ENCODE assay signal across 37 cellular contexts in the genomic region with DNA sequence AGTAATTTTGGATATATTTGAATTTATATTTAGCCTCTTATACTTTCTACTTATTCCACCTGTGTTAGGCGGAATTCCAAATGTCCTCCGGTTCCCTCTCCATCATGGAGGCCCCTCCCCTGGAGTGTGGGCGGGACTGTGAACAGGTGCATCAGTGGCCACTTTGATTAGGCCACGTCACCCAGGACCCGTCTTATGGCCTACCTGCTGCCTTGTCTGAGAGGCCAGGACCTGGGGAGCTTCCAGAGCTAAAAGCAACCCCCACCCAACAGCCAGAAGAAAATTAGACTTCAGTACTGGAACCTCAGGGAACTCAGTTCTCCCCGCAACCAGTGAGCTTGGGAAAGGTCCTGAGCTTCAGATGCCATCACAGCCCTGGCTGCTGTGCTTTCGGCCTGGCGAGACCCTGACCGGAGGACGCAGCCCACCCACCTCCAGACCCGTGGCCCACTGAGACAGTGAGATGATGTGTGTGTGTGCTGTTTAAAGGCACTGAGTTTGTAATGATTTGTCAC.
"Had no signal": no experiment of that assay in that cellular context is flagged by ENCODE, and none has a peak within 500 bp of the region (broad histone marks: within the 10 kb centered on the region; RNA-seq: fewer than 3 reads in every experiment).

No MANE protein-coding gene starts in this region.

- ATAC-seq: activated CD8-positive, alpha-beta memory T cell treated with anti-CD3 and anti-CD28 coated beads, Interleukin-2, amount 10 ng/mL, durations not matched to agents 7 days and 5 days; activated CD8-positive, alpha-beta T cell treated with anti-CD3 and anti-CD28 coated beads for 36 hours; activated naive CD4-positive, alpha-beta T cell treated with anti-CD3 and anti-CD28 coated beads, Interleukin-2, amount 50 U/mL, for 72 hours; activated T-cell treated with anti-CD3 and anti-CD28 coated beads, Interleukin-2, amount 50 U/mL, for 4 hours; activated T-cell treated with anti-CD3 and anti-CD28 coated beads, Interleukin-2, amount 50 U/mL, for 72 hours; activated T-helper 17 cell treated with anti-CD3 and anti-CD28 coated beads, Interleukin-2, amount 50 U/mL, for 72 hours; body of pancreas had no signal

- H3K9me3 ChIP-seq: adrenal gland, body of pancreas had no signal

- H3K4me3 ChIP-seq: adrenal gland, body of pancreas, breast epithelium had no signal

- H3K27me3 Mint-ChIP-seq: activated CD4-positive, alpha-beta T cell treated with anti-CD3 and anti-CD28 coated beads, Interleukin-2, amount 10 ng/mL, durations not matched to agents 24 days and 14 days; activated CD8-positive, alpha-beta memory T cell treated with anti-CD3 and anti-CD28 coated beads, Interleukin-2, amount 10 ng/mL, durations not matched to agents 7 days and 5 days had no signal

- H3K36me3 ChIP-seq: adrenal gland, brain microvascular endothelial cell, breast epithelium had no signal

- H3K27me3 ChIP-seq: adrenal gland, body of pancreas, brain microvascular endothelial cell had no signal

- H3K36me3 Mint-ChIP-seq: activated CD4-positive, alpha-beta memory T cell treated with anti-CD3 and anti-CD28 coated beads for 36 hours; activated CD8-positive, alpha-beta memory T cell treated with anti-CD3 and anti-CD28 coated beads, Interleukin-2, amount 10 ng/mL, durations not matched to agents 7 days and 5 days; activated naive CD4-positive, alpha-beta T cell treated with anti-CD3 and anti-CD28 coated beads, Interleukin-2, amount 50 U/mL, for 72 hours; activated naive CD8-positive, alpha-beta T cell treated with anti-CD3 and anti-CD28 coated beads for 36 hours had no signal

- H3K27ac Mint-ChIP-seq: activated B cell treated with CpG ODN at 0.5 μM for 24 hours; activated CD4-positive, alpha-beta memory T cell treated with anti-CD3 and anti-CD28 coated beads for 36 hours; activated CD4-positive, alpha-beta T cell treated with anti-CD3 and anti-CD28 coated beads, Interleukin-2, amount 10 ng/mL, durations not matched to agents 24 days and 14 days; activated CD8-positive, alpha-beta memory T cell treated with anti-CD3 and anti-CD28 coated beads, Interleukin-2, amount 10 ng/mL, durations not matched to agents 7 days and 5 days; activated CD8-positive, alpha-beta T cell treated with anti-CD3 and anti-CD28 coated beads for 36 hours; activated naive CD4-positive, alpha-beta T cell treated with anti-CD3 and anti-CD28 coated beads for 36 hours; activated naive CD4-positive, alpha-beta T cell treated with anti-CD3 and anti-CD28 coated beads, Interleukin-2, amount 50 U/mL, for 72 hours; activated naive CD8-positive, alpha-beta T cell treated with anti-CD3 and anti-CD28 coated beads for 36 hours; activated T-cell treated with anti-CD3 and anti-CD28 coated beads, Interleukin-2, amount 50 U/mL, for 72 hours; activated T-helper 1 cell treated with anti-CD3 and anti-CD28 coated beads, Interleukin-12 subunit alpha, Interleukin-12 subunit beta, Interleukin-2, Interleukin-4 antibody, amounts not matched to agents 30 ng/mL and 10 ng/mL and 1 ng/mL, durations not matched to agents 14 hours and 24 hours and 36 hours; activated T-helper 17 cell treated with anti-CD3 and anti-CD28 coated beads, Interleukin-2, amount 50 U/mL, for 72 hours; T-helper 1 cell treated with Interleukin-12 subunit alpha and Interleukin-12 subunit beta and Interleukin-4 antibody, amounts not matched to agents 30 μg/mL and 1 μg/mL, for 36 hours; T-helper 2 cell treated with Interferon-gamma antibody and Interleukin-4, amounts not matched to agents 5 μg/mL and 100 μg/mL, for 36 hours had no signal

- DNase-seq: activated B cell treated with CpG ODN at 0.5 μM for 24 hours; activated CD4-positive, alpha-beta memory T cell treated with anti-CD3 and anti-CD28 coated beads for 36 hours; activated CD4-positive, alpha-beta T cell treated with anti-CD3 and anti-CD28 coated beads for 4 hours; activated CD4-positive, alpha-beta T cell treated with anti-CD3 and anti-CD28 coated beads, Interleukin-2, amount 10 ng/mL, durations not matched to agents 24 days and 14 days; activated CD4-positive, alpha-beta T cell treated with anti-CD3 and anti-CD28 coated beads, Interleukin-2, amount 50 U/mL, for 1 hour; activated CD4-positive, alpha-beta T cell treated with anti-CD3 and anti-CD28 coated beads, Interleukin-2, amount 50 U/mL, for 4 hours; activated CD4-positive, CD25-positive, alpha-beta regulatory T cell treated with anti-CD3 and anti-CD28 coated beads, Interleukin-2, amount 50 U/mL, for 72 hours; activated CD8-positive, alpha-beta memory T cell treated with anti-CD3 and anti-CD28 coated beads, Interleukin-2, amount 10 ng/mL, durations not matched to agents 7 days and 5 days; activated CD8-positive, alpha-beta T cell treated with anti-CD3 and anti-CD28 coated beads for 36 hours; activated effector memory CD4-positive, alpha-beta T cell treated with anti-CD3 and anti-CD28 coated beads, Interleukin-2, amount 50 U/mL, for 16 hours; activated gamma-delta T cell treated with Interleukin-2 at 50 U/mL for 16 hours; activated naive CD4-positive, alpha-beta T cell; activated naive CD4-positive, alpha-beta T cell treated with anti-CD3 and anti-CD28 coated beads for 36 hours; activated naive CD4-positive, alpha-beta T cell treated with anti-CD3 and anti-CD28 coated beads, Interleukin-2, amount 50 U/mL, for 16 hours; activated naive CD8-positive, alpha-beta T cell treated with anti-CD3 and anti-CD28 coated beads for 36 hours; activated T-cell treated with anti-CD3 and anti-CD28 coated beads for 4 hours; activated T-cell treated with anti-CD3 and anti-CD28 coated beads, Interleukin-2, amount 50 U/mL, for 1 hour; activated T-cell treated with anti-CD3 and anti-CD28 coated beads, Interleukin-2, amount 50 U/mL, for 4 hours; activated T-cell treated with anti-CD3 and anti-CD28 coated beads, Interleukin-2, amount 50 U/mL, for 72 hours; adrenal gland; amniotic stem cell; aorta; body of pancreas; brain microvascular endothelial cell; caudate nucleus; SW 1271; T-helper 1 cell; T-helper 2 cell; T-helper 9 cell had no signal

- H3K27ac ChIP-seq: adrenal gland, body of pancreas, brain microvascular endothelial cell, breast epithelium, VCaP had no signal

- H3K4me1 Mint-ChIP-seq: activated B cell treated with CpG ODN at 0.5 μM for 24 hours; activated CD4-positive, alpha-beta T cell treated with anti-CD3 and anti-CD28 coated beads, Interleukin-2, amount 10 ng/mL, durations not matched to agents 24 days and 14 days; activated CD8-positive, alpha-beta memory T cell treated with anti-CD3 and anti-CD28 coated beads, Interleukin-2, amount 10 ng/mL, durations not matched to agents 7 days and 5 days; activated naive CD8-positive, alpha-beta T cell treated with anti-CD3 and anti-CD28 coated beads for 36 hours; activated T-helper 17 cell treated with anti-CD3 and anti-CD28 coated beads, Interleukin-2, amount 50 U/mL, for 72 hours; central memory CD8-positive, alpha-beta T cell had no signal

- H3K9me3 Mint-ChIP-seq: activated CD4-positive, alpha-beta T cell treated with anti-CD3 and anti-CD28 coated beads, Interleukin-2, amount 10 ng/mL, durations not matched to agents 24 days and 14 days; T-helper 1 cell treated with Interleukin-12 subunit alpha and Interleukin-12 subunit beta and Interleukin-4 antibody, amounts not matched to agents 30 μg/mL and 1 μg/mL, for 36 hours; T-helper 2 cell treated with Interferon-gamma antibody and Interleukin-4, amounts not matched to agents 5 μg/mL and 100 μg/mL, for 36 hours had no signal

- H3K4me1 ChIP-seq: adrenal gland, body of pancreas, breast epithelium had no signal

- H3K4me3 Mint-ChIP-seq: activated B cell treated with CpG ODN at 0.5 μM for 24 hours; activated CD4-positive, alpha-beta memory T cell treated with anti-CD3 and anti-CD28 coated beads for 36 hours; activated CD4-positive, alpha-beta T cell treated with anti-CD3 and anti-CD28 coated beads, Interleukin-2, amount 10 ng/mL, durations not matched to agents 24 days and 14 days; activated CD8-positive, alpha-beta memory T cell treated with anti-CD3 and anti-CD28 coated beads, Interleukin-2, amount 10 ng/mL, durations not matched to agents 7 days and 5 days; activated CD8-positive, alpha-beta T cell treated with anti-CD3 and anti-CD28 coated beads for 36 hours; activated naive CD4-positive, alpha-beta T cell treated with anti-CD3 and anti-CD28 coated beads for 36 hours; activated naive CD8-positive, alpha-beta T cell treated with anti-CD3 and anti-CD28 coated beads for 36 hours; activated T-cell treated with anti-CD3 and anti-CD28 coated beads, Interleukin-2, amount 50 U/mL, for 4 hours; activated T-cell treated with anti-CD3 and anti-CD28 coated beads, Interleukin-2, amount 50 U/mL, for 72 hours; activated T-helper 1 cell treated with anti-CD3 and anti-CD28 coated beads, Interleukin-12 subunit alpha, Interleukin-12 subunit beta, Interleukin-2, Interleukin-4 antibody, amounts not matched to agents 30 ng/mL and 10 ng/mL and 1 ng/mL, durations not matched to agents 14 hours and 24 hours and 36 hours; activated T-helper 17 cell treated with anti-CD3 and anti-CD28 coated beads, Interleukin-2, amount 50 U/mL, for 72 hours; central memory CD8-positive, alpha-beta T cell; T-helper 1 cell treated with Interleukin-12 subunit alpha and Interleukin-12 subunit beta and Interleukin-4 antibody, amounts not matched to agents 30 μg/mL and 1 μg/mL, for 36 hours; T-helper 2 cell treated with Interferon-gamma antibody and Interleukin-4, amounts not matched to agents 5 μg/mL and 100 μg/mL, for 36 hours had no signal
